Comparison of ENCODE assay signal across 10 cellular contexts in genomic region chr13:95375706-95376105, GRCh38.
"Had no signal": no experiment of that assay in that cellular context is flagged by ENCODE, and none has a peak within 500 bp of the region (broad histone marks: within the 10 kb centered on the region; RNA-seq: fewer than 3 reads in every experiment).

No MANE protein-coding gene starts in this region.

- H3K4me1 ChIP-seq: HAP-1 had no signal

- ATAC-seq: GM23338, HCT116, K562 had no signal

- FAIRE-seq: H1, HTR-8/SVneo, K562 had no signal

- H3K9me3 Mint-ChIP-seq: GM23338, HFFc6 had no signal

- H3K27ac Mint-ChIP-seq: GM23338, HFFc6 had no signal

- H3K4me3 ChIP-seq: GM23338, HAP-1, K562 had no signal

- H3K36me3 ChIP-seq: HAP-1 had no signal

- H3K4me3 Mint-ChIP-seq: GM23338, HFFc6 had no signal

- H3K4me2 ChIP-seq: GM23338 had no signal

- H3K9me3 ChIP-seq: HAP-1 had no signal

- DNase-seq: H7, HFFc6, IMR-90, KG1 had no signal

- H2AFZ ChIP-seq: GM23338 had no signal
